In the genomic region with DNA sequence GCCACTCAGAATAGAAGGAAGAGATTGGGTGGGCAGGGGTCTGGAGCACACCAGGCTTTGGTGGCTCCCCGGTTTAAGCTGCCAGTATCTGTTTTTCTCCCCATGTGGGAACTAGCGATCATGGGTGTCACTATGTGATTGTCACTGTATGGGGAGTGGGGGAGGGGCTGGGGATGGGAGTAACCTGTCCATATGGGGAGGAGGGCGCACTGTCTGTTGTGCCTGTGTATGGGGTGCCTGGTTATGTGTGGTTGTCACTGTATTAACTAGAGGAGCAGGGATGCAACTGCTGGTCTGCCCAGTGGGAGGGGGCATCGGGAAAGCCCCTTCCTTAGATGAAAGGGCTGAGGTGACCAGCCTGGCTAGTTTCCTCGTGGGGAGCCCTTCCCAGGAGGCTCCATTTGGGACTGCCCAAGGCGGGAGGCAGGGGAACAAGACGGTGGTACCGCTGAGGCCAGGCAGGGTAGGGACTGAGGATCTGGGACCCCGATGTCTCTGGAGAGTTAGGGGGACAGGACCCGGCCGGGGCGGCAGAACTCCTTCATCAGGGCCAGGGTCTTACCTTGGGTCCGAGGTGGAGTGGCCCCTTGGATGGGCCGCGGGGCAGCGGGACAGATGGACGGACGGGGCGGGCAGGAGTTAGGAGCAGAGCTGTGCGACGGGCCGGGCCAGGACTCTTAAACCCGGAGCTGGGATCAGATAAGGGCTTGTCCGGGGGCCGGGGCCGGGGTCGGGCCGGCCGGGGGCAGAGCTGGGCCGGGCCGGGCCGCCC, we compare ENCODE assay signal across 8 cellular contexts. TPM values are rescaled to one million over a fixed set of nuclear protein-coding genes. Genes with fewer than 3 reads are reported as not detected.
DNase-seq lines count a peak whose midpoint lies in the region; ATAC-seq, FAIRE-seq and TF ChIP-seq lines count a peak whose summit lies in the region.

A gene (minus strand): TSS at position 701 of the 772 bp plus-strand sequence. CDS start 27,628 bp downstream, outside the sequence.

- no peak for DNase-seq in activated CD8-positive, alpha-beta memory T cell treated with anti-CD3 and anti-CD28 coated beads, Interleukin-2, amount 10 ng/mL, durations not matched to agents 7 days and 5 days
- no peak for DNase-seq in activated CD8-positive, alpha-beta memory T cell treated with anti-CD3 and anti-CD28 coated beads, Interleukin-2, amount 50 U/mL, for 4 hours
- no peak for DNase-seq in K562 (ENCODE audit: extremely low read depth in 1 of 4, low spot score in 3 of 4)
- DNase-seq in lower lobe of right lung = no peak
- DNase-seq in thyroid gland = no peak
- no peak for DNase-seq in NCI-H748 (lab: John Stamatoyannopoulos, UW; ENCODE audit: unreplicated experiment)
- DNase-seq in HEK293T (ENCODE audit: extremely low spot score) = no peak

- no TSS peak for BruUV-seq in K562 (replicated peaks; lab: Mats Ljungman, UMichigan)

- H3K4me3 ChIP-seq in K562 = no peak within 1 kb of the TSS; the same call in 1 of the 2 replicates
- H3K4me3 ChIP-seq in lower lobe of right lung = peak within 1 kb of the TSS; percentile 63
- peak within 1 kb of the TSS in 2 of 3 donors; percentile 21 to 42 for H3K4me3 ChIP-seq in thyroid gland (replicated peaks in 1 of 3)

- TF ChIP-seq POLR2A in K562 (conservative IDR thresholded peaks at IDR 0.05) (no peak), thyroid gland (IDR thresholded peaks at IDR 0.05) (no peak)

- no peak for TF ChIP-seq RAD21 in K562 (CRISPR knock-in tag; conservative IDR thresholded peaks at IDR 0.05 in 1 of 2, IDR thresholded peaks at IDR 0.05 in 1 of 2)

- TF ChIP-seq EP300 in K562 (IDR thresholded peaks at IDR 0.05; ENCODE audit: low read length) = no peak

- H3K79me2 ChIP-seq in K562 (ENCODE audit: control insufficient read depth, insufficient read depth, low read length) = no peaks in the 10 kb centered on the region

- H3K4me1 ChIP-seq in K562 (replicated peaks in 1 of 2; ENCODE audit: control insufficient read depth in 2 of 2, insufficient read depth in 2 of 2, low read length in 2 of 2) (peaks cover 0 to 13% of the 10 kb centered on the region in 2 experiments; a peak in 3 of 5 replicates), lower lobe of right lung (peaks cover 10% of the 10 kb centered on the region), thyroid gland (peaks cover 6 to 7% of the 10 kb centered on the region in 2 donors)

- H3K27me3 ChIP-seq in K562 (ENCODE audit: control insufficient read depth in 2 of 2, insufficient read depth in 2 of 2, low read length in 2 of 2) (peaks cover 10 to 43% of the 10 kb centered on the region in 2 experiments; a peak in 3 of 5 replicates), lower lobe of right lung (ENCODE audit: low read depth) (peaks cover 5% of the 10 kb centered on the region), thyroid gland (no peaks in the 10 kb centered on the region)

- peak within 1 kb of the TSS; percentile 75 for H3K4me3 Mint-ChIP-seq in activated CD8-positive, alpha-beta memory T cell treated with anti-CD3 and anti-CD28 coated beads, Interleukin-2, amount 10 ng/mL, durations not matched to agents 7 days and 5 days

- H3K4me2 ChIP-seq in K562 (ENCODE audit: insufficient read depth, low read length) = peak within 1 kb of the TSS; percentile 26

- peak within 1 kb of the TSS in 1 of 2 experiments; percentile 36; a peak in 1 of 4 replicates for H3K9ac ChIP-seq in K562 (ENCODE audit: insufficient read depth in 1 of 2, low read depth in 2 of 2, low read length in 2 of 2)

- peaks cover 15% of the 10 kb centered on the region for H3K4me1 Mint-ChIP-seq in activated CD8-positive, alpha-beta memory T cell treated with anti-CD3 and anti-CD28 coated beads, Interleukin-2, amount 10 ng/mL, durations not matched to agents 7 days and 5 days

- H3K27ac ChIP-seq in K562 (ENCODE audit: extremely low read depth, low read depth, low read length) = no peak within 1 kb of the TSS
- H3K27ac ChIP-seq in lower lobe of right lung = no peak within 1 kb of the TSS
- peak within 1 kb of the TSS in 1 of 3 donors; percentile 20 for H3K27ac ChIP-seq in thyroid gland

- no peaks in the 10 kb centered on the region for H3K9me1 ChIP-seq in K562 (ENCODE audit: control insufficient read depth, insufficient read depth, low read length)

- H4K20me1 ChIP-seq in K562 (replicated peaks; ENCODE audit: control insufficient read depth, insufficient read depth, low read length) = no peaks in the 10 kb centered on the region; the same call in 1 of the 2 replicates

- in situ Hi-C loops in K562 (cut with MboI) = no loop called here

- H3K9me3 Mint-ChIP-seq in activated CD8-positive, alpha-beta memory T cell treated with anti-CD3 and anti-CD28 coated beads, Interleukin-2, amount 10 ng/mL, durations not matched to agents 7 days and 5 days (ENCODE audit: low read depth) = no peaks in the 10 kb centered on the region

- intact Hi-C loops in K562 (cut with micrococcal nuclease) (no loop called here), lower lobe of right lung (cut with DNase I) (no loop called here), thyroid gland (cut with DNase I) (no loop called here)

- POLR2A ChIA-PET in K562 (lab: Yijun Ruan, JAX) = interaction anchor here (0.6 to 1.0 kb wide), 4 partner anchors 9 to 191 kb away, joined by 3 to 4 read pairs (median 4); no protein-coding TSS in a partner anchor
- POLR2A ChIA-PET in HEK293T (lab: Yijun Ruan, JAX) = no interaction called here

- H3K9me3 ChIP-seq in K562 (replicated peaks; ENCODE audit: control insufficient read depth, insufficient read depth, low read depth, low read length) (no peaks in the 10 kb centered on the region), lower lobe of right lung (no peaks in the 10 kb centered on the region), thyroid gland (no peaks in the 10 kb centered on the region)

- no peak within 1 kb of the TSS for H3K27ac Mint-ChIP-seq in activated CD8-positive, alpha-beta memory T cell treated with anti-CD3 and anti-CD28 coated beads, Interleukin-2, amount 10 ng/mL, durations not matched to agents 7 days and 5 days

- peak within 1 kb of the TSS; percentile 46; the same call in 1 of the 2 replicates for H2AFZ ChIP-seq in K562 (ENCODE audit: low read depth, low read length)

- WGBS in K562 (ENCODE audit: insufficient coverage, low coverage, missing lambda C conversion rate) = 8% methylated on average over 19 of the region's 32 CpGs
- WGBS in thyroid gland, 2 donors = 14 to 18% methylated on average over 28 of the region's 32 CpGs

- H3K27me3 Mint-ChIP-seq in activated CD8-positive, alpha-beta memory T cell treated with anti-CD3 and anti-CD28 coated beads, Interleukin-2, amount 10 ng/mL, durations not matched to agents 7 days and 5 days = peaks cover 50% of the 10 kb centered on the region

- TF ChIP-seq CTCF in K562 (IDR thresholded peaks at IDR 0.05 in 2 of 3, conservative IDR thresholded peaks at IDR 0.05 in 1 of 3; ENCODE audit: insufficient read depth in 2 of 3, low read depth in 1 of 3, low read length in 3 of 3) (no peak), lower lobe of right lung (IDR thresholded peaks at IDR 0.05) (no peak), thyroid gland (IDR thresholded peaks at IDR 0.05) (no peak)

- CTCF ChIA-PET in activated CD8-positive, alpha-beta memory T cell treated with anti-CD3 and anti-CD28 coated beads, Interleukin-2, amount 10 ng/mL, durations not matched to agents 7 days and 5 days (lab: Charles Lee) = interaction anchor here (1.2 to 40.9 kb wide), 4 partner anchors 10 to 124 kb away, joined by 3 to 633 read pairs (median 318); a partner anchor contains a TSS
- CTCF ChIA-PET in K562 (lab: Yijun Ruan, JAX; ENCODE audit: low intra/inter-chr PET ratio) (interaction anchor here (0.7 kb wide), 1 partner anchor 66 kb away, joined by 4 read pairs; no protein-coding TSS in a partner anchor), HEK293T (lab: Yijun Ruan, JAX) (interaction anchor here (0.6 to 3.0 kb wide), 6 partner anchors 9 to 23 kb away, joined by 3 to 13 read pairs (median 4); a partner anchor contains a TSS)

- H3K36me3 ChIP-seq in K562 (ENCODE audit: control insufficient read depth, insufficient read depth, low read length) (no peaks in the 10 kb centered on the region), lower lobe of right lung (no peaks in the 10 kb centered on the region), thyroid gland (no peaks in the 10 kb centered on the region)

- no peak for FAIRE-seq in K562 (lab: Jason Lieb, UNC)

- no peaks in the 10 kb centered on the region for H3K36me3 Mint-ChIP-seq in activated CD8-positive, alpha-beta memory T cell treated with anti-CD3 and anti-CD28 coated beads, Interleukin-2, amount 10 ng/mL, durations not matched to agents 7 days and 5 days

- ATAC-seq in activated CD8-positive, alpha-beta memory T cell treated with anti-CD3 and anti-CD28 coated beads, Interleukin-2, amount 10 ng/mL, durations not matched to agents 7 days and 5 days = no peak
- ATAC-seq in K562 = peak; percentile 52
- ATAC-seq in lower lobe of right lung = peak in 1 of 2 donors; percentile 64
- no peak for ATAC-seq in GM18870 (IDR thresholded peaks at IDR 0.05; ENCODE audit: unreplicated experiment)

TF ChIP-seq in K562, 482 proteins besides CTCF, POLR2A, EP300 and RAD21 (continues in another document):
- TF ChIP-seq CHD2 (IDR thresholded peaks at IDR 0.05; ENCODE audit: low read depth, low read length) (no peak), SMARCA4 (IDR thresholded peaks at IDR 0.05) (no peak)

TF ChIP-seq in HEK293T, 16 proteins besides CTCF, POLR2A, EP300 and RAD21:
- TF ChIP-seq LEF1 (IDR thresholded peaks at IDR 0.05; ENCODE audit: borderline replicate concordance) (no peak), FOXA1 (IDR thresholded peaks at IDR 0.05) (no peak)
TF ChIP-seq in HEK293T: peak in this region for 0.

RNA-seq across cellular contexts. Expression of the gene that starts here (rescaled TPM):
- not detected for total RNA-seq in activated CD8-positive, alpha-beta memory T cell treated with anti-CD3 and anti-CD28 coated beads, Interleukin-2, amount 10 ng/mL, durations not matched to agents 7 days and 5 days
- total RNA-seq in K562 (2011; cell fraction: chromatin; rRNA removed; ENCODE audit: low replicate concordance) = not detected in 2 replicates
- not detected in 2 replicates for total RNA-seq in K562 (2011; cell fraction: nucleolus; rRNA removed)
- total RNA-seq in K562 (2011; cell fraction: nucleoplasm; rRNA removed) = not detected in 2 replicates
- total RNA-seq in K562 (2014; rRNA removed) (not detected in 2 replicates), K562 (2014; rRNA removed; fragmentation: Illumina TruSeq; extraction: Trizol) (not detected in 2 replicates), K562 (2015; rRNA removed; fragmentation: Illumina TruSeq; extraction: Trizol) (not detected in 2 replicates), K562 (2021) (not detected in 2 replicates), lower lobe of right lung (0.15 TPM), thyroid gland (under 1 TPM in 3 of 4 donors, not detected in 1; 0.13 to 0.45 (median 0.33) TPM)
- polyA plus RNA-seq in K562 (2011; rRNA removed) (not detected in 2 replicates), K562 (2014; fragmentation: Illumina TruSeq; extraction: Trizol) (not detected in 2 replicates), K562 (2014; fragmentation: Nextera tagmentation; extraction: Ambion mirVana) (under 1 TPM; 0.06 to 0.11 TPM), K562 (2014; rRNA removed) (not detected in 2 replicates)
- not detected in 2 replicates for polyA plus RNA-seq in K562 (2011; cell fraction: cytosol; rRNA removed)
- 0.10 TPM in 1 of 2 replicates, not detected in the other for polyA plus RNA-seq in K562 (2011; cell fraction: nucleus; rRNA removed)
- polyA plus RNA-seq in K562 (2012) = 0.07 and 0.11 TPM in 2 replicates
- not detected in 2 replicates for polyA minus RNA-seq in K562 (2011; rRNA and poly(A)+ RNA removed)
- not detected in 2 replicates for polyA minus RNA-seq in K562 (2011; cell fraction: cytosol; rRNA and poly(A)+ RNA removed)
- not detected in 2 replicates for polyA minus RNA-seq in K562 (2011; cell fraction: nucleus; rRNA and poly(A)+ RNA removed)

Comparison
In these comparisons a context has a peak if more than half of its experiments do, and no peak if none do; other contexts are left out.
1. Peak in ATAC-seq and H3K4me2 ChIP-seq in K562; RNA of the gene not detected or under 1 TPM.